ENCODE assay signal across 1 cellular context in the genomic region with DNA sequence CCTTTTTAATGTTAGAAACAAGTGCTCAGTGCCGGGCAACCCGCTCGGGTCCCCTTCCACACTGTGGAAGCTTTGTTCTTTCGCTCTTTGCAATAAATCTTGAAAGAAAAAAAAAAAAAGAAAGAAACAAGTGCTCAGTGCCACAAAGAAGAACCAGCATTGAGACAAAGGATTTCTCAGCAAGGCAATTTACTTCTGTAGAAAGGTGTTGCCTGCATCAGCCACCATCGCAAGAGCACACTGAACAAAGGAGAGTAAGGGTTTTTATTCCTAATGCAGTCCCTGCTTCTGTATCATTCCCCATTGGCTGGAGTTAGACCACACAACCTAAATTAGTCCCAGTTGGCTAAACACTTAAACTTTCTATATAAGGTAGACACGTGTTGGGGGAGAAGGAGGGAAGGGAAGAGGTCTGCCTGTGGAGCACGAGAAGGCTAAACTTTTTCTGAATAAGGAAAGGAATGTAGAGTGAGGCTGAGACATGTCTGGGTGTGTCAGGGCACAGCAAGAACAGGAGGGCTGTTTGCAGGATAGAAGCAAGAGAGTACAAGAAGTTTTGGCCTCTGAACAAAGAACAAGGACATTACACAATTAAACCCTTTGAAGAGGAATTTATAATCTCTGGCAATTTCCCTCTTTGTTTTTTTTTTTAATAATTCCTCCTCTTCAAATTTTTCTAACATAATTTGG.
TF ChIP-seq lines count a peak whose summit lies in the region.

No MANE protein-coding gene starts in this region.

TF ChIP-seq in GM23338, 12 proteins besides CTCF, POLR2A, EP300 and RAD21 (continued from another document):
- TF ChIP-seq ZNF462 (CRISPR knock-in tag; IDR thresholded peaks at IDR 0.05), result no peak
- TF ChIP-seq ZNF114 (CRISPR knock-in tag; IDR thresholded peaks at IDR 0.05), result no peak
